16 cellular contexts compared by ENCODE assay signal in the genomic region with DNA sequence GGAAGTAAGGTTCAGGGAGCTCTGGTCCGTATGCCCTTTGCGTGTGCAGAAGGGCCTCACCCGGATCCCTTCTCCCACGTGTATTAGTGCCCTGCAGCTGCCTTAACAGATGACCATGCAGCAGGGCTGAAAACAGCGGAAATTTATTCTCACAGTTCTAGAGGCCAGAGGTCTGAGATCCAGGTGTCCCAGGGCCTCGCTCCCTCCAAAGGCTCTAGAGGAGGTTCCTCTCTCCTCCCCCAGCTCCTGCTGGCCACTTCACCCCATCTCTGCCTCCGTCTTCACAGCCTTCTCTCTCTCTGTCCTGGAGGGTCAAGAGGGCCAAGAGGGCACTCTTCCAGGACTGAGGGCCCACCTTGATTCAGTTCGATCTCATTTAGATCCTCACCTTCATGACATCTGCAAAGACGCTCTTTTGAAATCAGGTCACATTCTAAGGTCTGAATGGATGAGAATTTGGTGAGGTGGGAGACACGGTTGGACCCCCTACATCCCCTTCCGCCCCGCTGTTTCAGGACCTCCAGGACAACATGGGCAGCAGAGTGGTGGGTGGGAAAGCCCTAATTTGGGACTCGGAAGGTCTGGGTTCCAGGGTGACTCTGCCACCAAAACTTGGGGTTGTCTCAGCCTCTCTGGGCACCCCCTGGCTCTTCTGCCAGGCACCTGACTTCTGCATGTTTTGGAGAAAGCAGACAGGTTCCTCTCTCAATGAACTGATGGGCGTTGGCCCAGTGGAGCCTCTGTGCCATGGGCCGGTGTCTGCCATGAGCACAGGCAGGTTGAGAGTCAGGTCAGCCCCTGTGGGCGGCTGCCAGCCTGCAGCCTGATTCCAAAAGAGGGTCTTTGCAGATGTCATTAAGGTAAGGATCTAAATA.
DNase-seq lines count a peak whose midpoint lies in the region; ATAC-seq and TF ChIP-seq lines count a peak whose summit lies in the region.
"Had no signal": no experiment of that assay in that cellular context is flagged by ENCODE, and none has a peak within 500 bp of the region (broad histone marks: within the 10 kb centered on the region; RNA-seq: fewer than 3 reads in every experiment).

No MANE protein-coding gene starts in this region.

- POLR2A ChIA-PET in RWPE1 (lab: Yijun Ruan, JAX; ENCODE audit: low non-redundant PET) = no interaction called here

- no peaks in the 10 kb centered on the region for H3K9me3 ChIP-seq in upper lobe of left lung
- H3K9me3 ChIP-seq: adrenal gland, mucosa of descending colon had no signal

- H3K4me1 Mint-ChIP-seq in activated T-cell treated with anti-CD3 and anti-CD28 coated beads, Interleukin-2, amount 50 U/mL, for 24 hours (ENCODE audit: low read depth) = no peaks in the 10 kb centered on the region
- no peaks in the 10 kb centered on the region for H3K4me1 Mint-ChIP-seq in activated T-cell treated with anti-CD3 and anti-CD28 coated beads, Interleukin-2, amount 50 U/mL, for 72 hours (ENCODE audit: low read depth)

- no peaks in the 10 kb centered on the region for H3K27me3 Mint-ChIP-seq in activated T-cell treated with anti-CD3 and anti-CD28 coated beads, Interleukin-2, amount 50 U/mL, for 24 hours
- H3K27me3 Mint-ChIP-seq in activated T-cell treated with anti-CD3 and anti-CD28 coated beads, Interleukin-2, amount 50 U/mL, for 72 hours (ENCODE audit: low read depth) = no peaks in the 10 kb centered on the region
- H3K27me3 Mint-ChIP-seq: effector memory CD8-positive, alpha-beta T cell had no signal

- TF ChIP-seq POLR2A in upper lobe of left lung (IDR thresholded peaks at IDR 0.05) = no peak

- H3K36me3 Mint-ChIP-seq in activated T-cell treated with anti-CD3 and anti-CD28 coated beads, Interleukin-2, amount 50 U/mL, for 24 hours (ENCODE audit: low read depth) = peaks cover 51% of the 10 kb centered on the region
- peaks cover 0 to 9% of the 10 kb centered on the region in 2 donors for H3K36me3 Mint-ChIP-seq in activated T-cell treated with anti-CD3 and anti-CD28 coated beads, Interleukin-2, amount 50 U/mL, for 72 hours (ENCODE audit: insufficient read depth in 2 of 2)

- TF ChIP-seq CTCF in RWPE1 (conservative IDR thresholded peaks at IDR 0.05; ENCODE audit: low read depth) (no peak), upper lobe of left lung (IDR thresholded peaks at IDR 0.05) (no peak)

- H3K4me3 ChIP-seq in upper lobe of left lung = no peak overlapping the region
- H3K4me3 ChIP-seq: adrenal gland, mucosa of descending colon had no signal

- 92 to 93% methylated on average over 13 to 16 of the region's 16 CpGs for WGBS in upper lobe of left lung, 2 donors

- no peak overlapping the region for H3K4me3 Mint-ChIP-seq in activated T-cell treated with anti-CD3 and anti-CD28 coated beads, Interleukin-2, amount 50 U/mL, for 24 hours
- no peak overlapping the region for H3K4me3 Mint-ChIP-seq in activated T-cell treated with anti-CD3 and anti-CD28 coated beads, Interleukin-2, amount 50 U/mL, for 72 hours
- H3K4me3 Mint-ChIP-seq: effector memory CD8-positive, alpha-beta T cell had no signal

- H3K27ac ChIP-seq in RWPE1 (peak overlapping the region; percentile 13), upper lobe of left lung (no peak overlapping the region)
- H3K27ac ChIP-seq: adrenal gland, parathyroid adenoma had no signal

- ATAC-seq in activated T-cell treated with anti-CD3 and anti-CD28 coated beads, Interleukin-2, amount 50 U/mL, for 72 hours (replicated peaks in 1 of 2) = no peak
- ATAC-seq in upper lobe of left lung (ENCODE audit: low FRiP score in 2 of 2) = no peak
- ATAC-seq: effector memory CD8-positive, alpha-beta T cell; mucosa of descending colon had no signal

- H3K9me3 Mint-ChIP-seq in activated T-cell treated with anti-CD3 and anti-CD28 coated beads, Interleukin-2, amount 50 U/mL, for 24 hours = no peaks in the 10 kb centered on the region
- H3K9me3 Mint-ChIP-seq in activated T-cell treated with anti-CD3 and anti-CD28 coated beads, Interleukin-2, amount 50 U/mL, for 72 hours = no peaks in the 10 kb centered on the region
- H3K9me3 Mint-ChIP-seq: effector memory CD8-positive, alpha-beta T cell had no signal

- DNase-seq in activated T-cell treated with anti-CD3 and anti-CD28 coated beads, Interleukin-2, amount 50 U/mL, for 24 hours = no peak
- DNase-seq in activated T-cell treated with anti-CD3 and anti-CD28 coated beads, Interleukin-2, amount 50 U/mL, for 72 hours = no peak
- DNase-seq in RWPE1 (ENCODE audit: low spot score) = no peak
- DNase-seq in mesenteric fat pad (ENCODE audit: low spot score) = peak; percentile 84
- peak; percentile 16 to 24 for DNase-seq in upper lobe of left lung
- DNase-seq in stimulated activated CD4-positive, alpha-beta T cell treated with anti-CD3 and anti-CD28 coated beads, Interleukin-2, amount 100 ng/mL, for 48 hours = no peak
- no peak for DNase-seq in inferior parietal cortex (ENCODE audit: extremely low spot score)
- no peak for DNase-seq in DMS 273 treated with DMSO at 0.1 percent for 48 hours (lab: John Stamatoyannopoulos, UW)
- DNase-seq: central memory CD4-positive, alpha-beta T cell; effector memory CD8-positive, alpha-beta T cell; mucosa of descending colon; NCI-H1105; NCI-H69; small intestine had no signal

- H3K36me3 ChIP-seq in upper lobe of left lung = peaks cover 0 to 43% (median 20%) of the 10 kb centered on the region in 4 donors

- CTCF ChIA-PET in RWPE1 (lab: Yijun Ruan, JAX) = no interaction called here

- TF ChIP-seq EP300 in upper lobe of left lung (IDR thresholded peaks at IDR 0.05) = no peak

- H3K4me1 ChIP-seq in upper lobe of left lung = no peaks in the 10 kb centered on the region
- H3K4me1 ChIP-seq: adrenal gland, parathyroid adenoma had no signal

- H3K27me3 ChIP-seq in upper lobe of left lung = no peaks in the 10 kb centered on the region
- H3K27me3 ChIP-seq: adrenal gland had no signal

- peak overlapping the region; percentile 50 for H3K27ac Mint-ChIP-seq in activated T-cell treated with anti-CD3 and anti-CD28 coated beads, Interleukin-2, amount 50 U/mL, for 24 hours
- no peak overlapping the region for H3K27ac Mint-ChIP-seq in activated T-cell treated with anti-CD3 and anti-CD28 coated beads, Interleukin-2, amount 50 U/mL, for 72 hours

Comparison
In these comparisons a context has a peak if more than half of its experiments do, and no peak if none do; other contexts are left out.
1. DNase-seq: peak in mesenteric fat pad (single experiment) and upper lobe of left lung (2 of 2); none in activated T-cell treated with anti-CD3 and anti-CD28 coated beads, Interleukin-2, amount 50 U/mL, for 24 hours (single experiment), activated T-cell treated with anti-CD3 and anti-CD28 coated beads, Interleukin-2, amount 50 U/mL, for 72 hours (0 of 2), RWPE1 (single experiment), stimulated activated CD4-positive, alpha-beta T cell treated with anti-CD3 and anti-CD28 coated beads, Interleukin-2, amount 100 ng/mL, for 48 hours (0 of 2), inferior parietal cortex (single experiment) and DMS 273 treated with DMSO at 0.1 percent for 48 hours (single experiment).